Comparison of ENCODE assay signal across 21 cellular contexts in the genomic region with DNA sequence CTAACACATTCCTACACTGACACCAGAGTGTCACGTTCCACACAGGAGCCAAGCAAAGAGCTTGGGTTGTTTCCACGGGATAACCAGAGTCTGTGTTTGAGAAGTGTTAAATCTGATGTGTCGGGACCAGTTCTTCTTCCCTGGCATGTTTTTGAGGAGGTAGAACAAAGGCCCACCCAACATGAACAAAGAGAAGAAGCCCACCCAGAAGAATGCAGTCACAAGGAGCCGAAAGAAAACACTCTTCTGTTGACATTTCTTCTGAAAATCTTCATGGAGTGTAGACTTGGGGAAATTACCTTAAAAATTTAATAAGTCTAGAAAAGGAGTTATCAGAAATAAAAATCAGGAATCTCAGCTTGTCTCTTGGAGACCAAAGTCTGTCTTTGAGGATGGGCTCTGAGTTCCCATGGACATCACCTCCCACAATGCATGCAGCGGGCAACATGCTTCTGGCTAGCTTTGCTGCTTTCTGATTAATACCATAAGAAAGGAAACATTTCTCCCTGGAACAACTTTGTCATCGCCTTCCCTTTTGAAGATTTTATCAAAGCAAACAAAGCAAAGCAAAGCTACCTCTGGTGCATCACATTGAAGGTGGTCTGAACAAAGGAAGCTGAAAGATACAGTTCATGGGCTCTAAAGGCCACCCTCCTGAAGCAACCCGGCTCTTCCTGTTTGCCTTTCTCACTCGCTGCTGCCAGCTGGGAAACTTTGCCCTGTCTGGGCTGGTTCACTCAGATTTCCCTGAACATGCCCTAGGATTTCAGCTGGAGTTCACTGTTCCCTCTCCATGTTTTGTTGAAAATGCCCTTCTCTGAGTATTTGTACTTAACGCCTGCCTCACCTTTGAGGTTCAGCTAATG.
DNase-seq lines count a peak whose midpoint lies in the region; ATAC-seq and TF ChIP-seq lines count a peak whose summit lies in the region.
"Had no signal": no experiment of that assay in that cellular context is flagged by ENCODE, and none has a peak within 500 bp of the region (broad histone marks: within the 10 kb centered on the region; RNA-seq: fewer than 3 reads in every experiment).

No MANE protein-coding gene starts in this region.

- WGBS in right cardiac atrium = 73% methylated on average over 9 of the region's 9 CpGs
- WGBS in aorta, 2 donors = 77% methylated on average over 9 of the region's 9 CpGs

- TF ChIP-seq CTCF in left ventricle myocardium inferior (IDR thresholded peaks at IDR 0.05; ENCODE audit: borderline replicate concordance) (no peak), lower lobe of right lung (IDR thresholded peaks at IDR 0.05) (no peak)

- H3K36me3 ChIP-seq in left ventricle myocardium inferior (no peaks in the 10 kb centered on the region), lower lobe of right lung (no peaks in the 10 kb centered on the region), aorta (ENCODE audit: control insufficient read depth in 1 of 2, insufficient read depth in 2 of 2, low read length in 1 of 2) (no peaks in the 10 kb centered on the region)

- intact Hi-C loops in right cardiac atrium (cut with DNase I) = no loop called here
- intact Hi-C loops in left ventricle myocardium inferior (cut with micrococcal nuclease) = no loop called here
- intact Hi-C loops in lower lobe of right lung (cut with DNase I) = no loop called here
- intact Hi-C loops in aorta (cut with DNase I) = no loop called here

- H3K27ac ChIP-seq in right cardiac atrium (ENCODE audit: low read length) (no peak overlapping the region), left ventricle myocardium inferior (replicated peaks) (no peak overlapping the region), epithelial cell of prostate (peak overlapping the region; percentile 48), lower lobe of right lung (no peak overlapping the region), aorta (ENCODE audit: low read depth in 1 of 2, low read length in 2 of 2) (peak overlapping the region; percentile 50 to 73)
- H3K27ac ChIP-seq: A549, KMS-11, SK-N-MC had no signal

- ATAC-seq in right cardiac atrium (peak; percentile 32 to 37), lower lobe of right lung (peak; percentile 17 to 45), aorta (ENCODE audit: low FRiP score) (no peak), HG03460 (IDR thresholded peaks at IDR 0.05; ENCODE audit: unreplicated experiment) (no peak), HG02885 (IDR thresholded peaks at IDR 0.05; ENCODE audit: poor library complexity, unreplicated experiment) (no peak)
- ATAC-seq: A549 had no signal

- no peak for DNase-seq in right cardiac atrium
- DNase-seq in left ventricle myocardium inferior = no peak
- DNase-seq in epithelial cell of prostate (ENCODE audit: low read depth, low spot score) = no peak
- DNase-seq in lower lobe of right lung = no peak
- DNase-seq in aorta = no peak
- no peak for DNase-seq in activated CD4-positive, alpha-beta T cell treated with anti-CD3 and anti-CD28 coated beads for 4 hours
- DNase-seq: CD4-positive, CD25-positive, alpha-beta regulatory T cell; EL; GF-D8; HCEC 1CT; IMR-90; MV-4-11; NCI-H1694 treated with DMSO at 0.1 percent for 48 hours; NCI-H2081 treated with DMSO at 0.1 percent for 48 hours; NCI-H526; SHP77 had no signal

- H3K4me1 ChIP-seq in right cardiac atrium (ENCODE audit: control insufficient read depth, insufficient read depth, low read length) = no peaks in the 10 kb centered on the region
- H3K4me1 ChIP-seq in left ventricle myocardium inferior = peaks cover 20% of the 10 kb centered on the region
- H3K4me1 ChIP-seq in lower lobe of right lung = no peaks in the 10 kb centered on the region
- peaks cover 0 to 5% of the 10 kb centered on the region in 2 donors for H3K4me1 ChIP-seq in aorta (ENCODE audit: control insufficient read depth in 1 of 2, insufficient read depth in 2 of 2, low read length in 2 of 2)
- H3K4me1 ChIP-seq: A549 had no signal

- H3K4me3 ChIP-seq in right cardiac atrium (ENCODE audit: low read length) (no peak overlapping the region), left ventricle myocardium inferior (no peak overlapping the region), lower lobe of right lung (no peak overlapping the region), aorta (ENCODE audit: low read length in 2 of 2) (no peak overlapping the region)
- H3K4me3 ChIP-seq: A549, SK-N-MC had no signal

- no peaks in the 10 kb centered on the region for H3K27me3 ChIP-seq in right cardiac atrium (ENCODE audit: control insufficient read depth, insufficient read depth)
- peaks cover 3% of the 10 kb centered on the region for H3K27me3 ChIP-seq in left ventricle myocardium inferior (ENCODE audit: low read depth)
- no peaks in the 10 kb centered on the region for H3K27me3 ChIP-seq in lower lobe of right lung (ENCODE audit: low read depth)
- H3K27me3 ChIP-seq in aorta (ENCODE audit: control insufficient read depth in 1 of 2, insufficient read depth in 2 of 2, low read length in 1 of 2) = no peaks in the 10 kb centered on the region

- H3K9me3 ChIP-seq in right cardiac atrium (ENCODE audit: control insufficient read depth, low read length) (no peaks in the 10 kb centered on the region), left ventricle myocardium inferior (replicated peaks) (peaks cover 9% of the 10 kb centered on the region), lower lobe of right lung (no peaks in the 10 kb centered on the region), aorta (ENCODE audit: control insufficient read depth, low read length) (no peaks in the 10 kb centered on the region)
- H3K9me3 ChIP-seq: A549 had no signal

Comparison
In these comparisons a context has a peak if more than half of its experiments do, and no peak if none do; other contexts are left out.
1. ATAC-seq: peak in right cardiac atrium (2 of 2) and lower lobe of right lung (2 of 2); none in aorta (single experiment), HG03460 (single experiment) and HG02885 (single experiment).
2. H3K27ac ChIP-seq: peak in epithelial cell of prostate (single experiment) and aorta (2 of 2); none in right cardiac atrium (single experiment), left ventricle myocardium inferior (single experiment) and lower lobe of right lung (single experiment).